8 cellular contexts compared by ENCODE assay signal in genomic region chr5:131634666-131634995, GRCh38. TPM values are rescaled to one million over a fixed set of nuclear protein-coding genes. Genes with fewer than 3 reads are reported as not detected.
DNase-seq lines count a peak whose midpoint lies in the region; ATAC-seq and TF ChIP-seq lines count a peak whose summit lies in the region.

No MANE protein-coding gene starts in this region.

- H3K27me3 Mint-ChIP-seq in activated CD8-positive, alpha-beta T cell treated with anti-CD3 and anti-CD28 coated beads for 36 hours = no peaks in the 10 kb centered on the region
- no peaks in the 10 kb centered on the region for H3K27me3 Mint-ChIP-seq in naive B cell

- H3K9me3 Mint-ChIP-seq in activated CD8-positive, alpha-beta T cell treated with anti-CD3 and anti-CD28 coated beads for 36 hours = no peaks in the 10 kb centered on the region
- H3K9me3 Mint-ChIP-seq in naive B cell = no peaks in the 10 kb centered on the region

- TF ChIP-seq POLR2A in erythroblast (IDR thresholded peaks at IDR 0.05; ENCODE audit: low read length) = no peak

- peak overlapping the region; percentile 95 for H3K4me3 Mint-ChIP-seq in activated CD8-positive, alpha-beta T cell treated with anti-CD3 and anti-CD28 coated beads for 36 hours
- peak overlapping the region in 7 of 8 donors; percentile 87 to 100 (median 98) for H3K4me3 Mint-ChIP-seq in naive B cell

- H3K36me3 ChIP-seq in subcutaneous abdominal adipose tissue (ENCODE audit: control insufficient read depth in 5 of 5, insufficient read depth in 5 of 5, low read length in 5 of 5) = no peaks in the 10 kb centered on the region

- peak overlapping the region; percentile 89 for H3K27ac Mint-ChIP-seq in activated CD8-positive, alpha-beta T cell treated with anti-CD3 and anti-CD28 coated beads for 36 hours
- peak overlapping the region in 5 of 6 donors; percentile 98 to 100 (median 99) for H3K27ac Mint-ChIP-seq in naive B cell

- peak overlapping the region; percentile 83 to 95 (median 94) for H3K4me3 ChIP-seq in subcutaneous abdominal adipose tissue (ENCODE audit: low read depth in 1 of 5, low read length in 5 of 5)

- CTCF ChIA-PET in activated CD8-positive, alpha-beta T cell treated with anti-CD3 and anti-CD28 coated beads for 36 hours (lab: Charles Lee) = no interaction called here

- H3K9ac ChIP-seq in subcutaneous abdominal adipose tissue (ENCODE audit: low read length in 5 of 5) = peak overlapping the region; percentile 84 to 98 (median 93)

- POLR2A ChIA-PET in activated CD8-positive, alpha-beta T cell treated with anti-CD3 and anti-CD28 coated beads for 36 hours (lab: Charles Lee) = interaction anchor here (1.0 kb wide), 1 partner anchor 162 kb away, joined by 3 read pairs; the partner anchor contains the start of gene FNIP1

- no peak for TF ChIP-seq CTCF in activated CD8-positive, alpha-beta T cell treated with anti-CD3 and anti-CD28 coated beads for 36 hours (IDR thresholded peaks at IDR 0.05)

- H3K27ac ChIP-seq in subcutaneous abdominal adipose tissue (ENCODE audit: low read depth, low read length) = peak overlapping the region; percentile 98

- peak; percentile 14 for ATAC-seq in HG02798 (IDR thresholded peaks at IDR 0.05; ENCODE audit: poor library complexity, unreplicated experiment)
- ATAC-seq in activated CD8-positive, alpha-beta T cell treated with anti-CD3 and anti-CD28 coated beads for 36 hours = peak; percentile 23
- peak; percentile 30 to 37 for ATAC-seq in naive B cell (ENCODE audit: low read depth in 2 of 2)

- peak; percentile 63 for DNase-seq in NK-92 treated with Interleukin-12 subunit alpha and Interleukin-12 subunit beta, amount 100 ng/mL, for 24 hours (lab: John Stamatoyannopoulos, UW)
- DNase-seq in NK-92 (lab: John Stamatoyannopoulos, UW; ENCODE audit: unreplicated experiment) (no peak), NCI-H2029 (lab: John Stamatoyannopoulos, UW) (peak; percentile 26), erythroblast (lab: John Stamatoyannopoulos, UW) (peak; percentile 81 to 88), naive B cell (no peak)
- peak; percentile 75 for DNase-seq in activated CD8-positive, alpha-beta T cell treated with anti-CD3 and anti-CD28 coated beads for 36 hours

- H3K36me3 Mint-ChIP-seq in activated CD8-positive, alpha-beta T cell treated with anti-CD3 and anti-CD28 coated beads for 36 hours (ENCODE audit: low read depth) = peaks cover 3% of the 10 kb centered on the region
- no peaks in the 10 kb centered on the region for H3K36me3 Mint-ChIP-seq in naive B cell

- no peaks in the 10 kb centered on the region for H3K9me3 ChIP-seq in subcutaneous abdominal adipose tissue (ENCODE audit: control insufficient read depth in 5 of 5, low read length in 5 of 5)

- peaks cover 10 to 31% (median 21%) of the 10 kb centered on the region in 5 donors for H3K4me1 ChIP-seq in subcutaneous abdominal adipose tissue (ENCODE audit: control insufficient read depth in 5 of 5, insufficient read depth in 5 of 5, low read length in 5 of 5)

- peaks cover 16% of the 10 kb centered on the region for H3K4me1 Mint-ChIP-seq in activated CD8-positive, alpha-beta T cell treated with anti-CD3 and anti-CD28 coated beads for 36 hours (ENCODE audit: low read depth)
- peaks cover 23 to 42% (median 25%) of the 10 kb centered on the region in 3 donors for H3K4me1 Mint-ChIP-seq in naive B cell

- intact Hi-C loops in activated CD8-positive, alpha-beta T cell treated with anti-CD3 and anti-CD28 coated beads for 36 hours (cut with micrococcal nuclease) = loop anchor here (5.0 kb wide), 1 partner anchor 37 kb away; no protein-coding TSS in a partner anchor

- H3K27me3 ChIP-seq in subcutaneous abdominal adipose tissue (ENCODE audit: control insufficient read depth in 5 of 5, insufficient read depth in 4 of 5, low read length in 5 of 5) = no peaks in the 10 kb centered on the region

RNA-seq across cellular contexts. Expression of gene RAPGEF6, which starts 0.4 kb away (rescaled TPM):
- 10 to 100 TPM; 27.0 to 34.1 TPM for total RNA-seq in activated CD8-positive, alpha-beta T cell treated with anti-CD3 and anti-CD28 coated beads for 36 hours
- 10 to 100 TPM; 15.3 to 28.3 (median 23.3) TPM for polyA plus RNA-seq in naive B cell (ENCODE audit: low read depth in 6 of 6)

Comparison
In these comparisons a context has a peak if more than half of its experiments do, and no peak if none do; other contexts are left out.
1. DNase-seq: peak in NK-92 treated with Interleukin-12 subunit alpha and Interleukin-12 subunit beta, amount 100 ng/mL, for 24 hours (single experiment), NCI-H2029 (single experiment), activated CD8-positive, alpha-beta T cell treated with anti-CD3 and anti-CD28 coated beads for 36 hours (single experiment) and erythroblast (2 of 2); none in NK-92 (single experiment) and naive B cell (single experiment).
2. Peak in every context shown above with its lines, with median percentiles within 50 percentile points of each other: ATAC-seq.